ENCODE assay signal across 8 cellular contexts in the genomic region with DNA sequence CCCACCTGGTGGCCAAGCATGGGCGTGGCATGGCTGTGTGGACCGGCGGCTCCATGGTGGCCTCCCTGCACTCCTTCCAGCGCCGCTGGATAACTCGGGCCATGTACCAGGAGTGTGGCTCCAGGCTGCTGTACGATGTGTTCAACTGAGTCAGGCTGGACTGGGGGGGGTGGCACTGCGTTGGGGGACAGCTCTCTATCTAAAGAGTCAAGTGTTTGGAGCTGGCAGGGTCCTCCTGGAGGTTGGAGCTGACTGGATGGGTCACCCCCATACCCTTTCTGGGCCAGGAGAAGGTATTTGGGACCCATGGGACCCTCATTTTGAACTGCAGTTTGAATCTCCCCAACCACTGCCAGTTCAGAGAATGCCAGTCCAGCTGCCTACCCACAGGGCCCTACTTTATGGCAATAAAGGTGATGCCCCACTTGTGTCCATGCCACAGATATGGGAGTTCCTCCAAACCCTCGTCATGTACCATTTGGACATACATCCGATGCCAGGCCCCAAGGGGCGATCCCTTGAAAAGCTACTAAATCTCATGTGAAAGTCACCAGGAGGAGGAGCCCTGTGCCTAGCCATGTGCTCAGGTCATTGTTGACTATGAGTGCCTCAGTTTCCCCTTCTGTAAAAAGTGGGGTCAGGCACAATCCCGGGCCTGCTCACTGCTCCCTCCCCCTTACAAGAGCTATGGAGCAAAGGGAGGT. TPM values are rescaled to one million over a fixed set of nuclear protein-coding genes. Genes with fewer than 3 reads are reported as not detected.
DNase-seq lines count a peak whose midpoint lies in the region; ATAC-seq and TF ChIP-seq lines count a peak whose summit lies in the region.

No MANE protein-coding gene starts in this region.

- H3K9me2 ChIP-seq in OCI-LY7 (ENCODE audit: insufficient read depth, low read length) = no peaks in the 10 kb centered on the region

- peak overlapping the region; percentile 93 for H3K4me2 ChIP-seq in OCI-LY7 (ENCODE audit: low read length)

- no peak overlapping the region for H2AFZ ChIP-seq in OCI-LY7 (ENCODE audit: low read length)

- H3K27ac ChIP-seq in OCI-LY7 (ENCODE audit: low read depth, low read length, poor library complexity, severe bottlenecking) (peak overlapping the region; percentile 79), ascending aorta (peak overlapping the region; percentile 88 to 93), layer of hippocampus (ENCODE audit: low read depth, low read length) (peak overlapping the region; percentile 69)

- CTCF ChIA-PET in OCI-LY7 (lab: Charles Lee; ENCODE audit: unreplicated experiment) = interaction anchor here (0.6 to 2.9 kb wide), 5 partner anchors 12 to 253 kb away, joined by 3 to 16 read pairs (median 4); no protein-coding TSS in a partner anchor

- DNase-seq in BE2C (no peak), OCI-LY7 (ENCODE audit: low spot score) (peak; percentile 88), ascending aorta (ENCODE audit: low spot score in 2 of 2) (no peak), H4 (ENCODE audit: low spot score) (no peak), NCI-H2171 treated with DMSO at 0.1 percent for 48 hours (lab: John Stamatoyannopoulos, UW) (no peak)
- peak; percentile 59 for DNase-seq in stimulated activated CD8-positive, alpha-beta memory T cell treated with anti-CD3 and anti-CD28 coated beads, Interleukin-12 subunit alpha, Interleukin-12 subunit beta, amount 100 ng/mL, for 4 hours (ENCODE audit: low read depth)

- H3K79me2 ChIP-seq in OCI-LY7 (ENCODE audit: insufficient read depth, low read depth, low read length) = peaks cover 10% of the 10 kb centered on the region; the same call in 1 of the 2 replicates

- BruUV-seq in OCI-LY7 (replicated peaks; lab: Mats Ljungman, UMichigan) = no TSS peak

- peaks cover 5% of the 10 kb centered on the region for H3K4me1 ChIP-seq in BE2C
- peaks cover 73% of the 10 kb centered on the region for H3K4me1 ChIP-seq in OCI-LY7 (ENCODE audit: insufficient read depth, low read length, poor library complexity, severe bottlenecking)
- H3K4me1 ChIP-seq in ascending aorta = peaks cover 3 to 49% of the 10 kb centered on the region in 2 donors

- TF ChIP-seq CTCF in BE2C (IDR thresholded peaks at IDR 0.05; ENCODE audit: low read depth, low read length) = peak; percentile 80
- TF ChIP-seq CTCF in OCI-LY7 (conservative IDR thresholded peaks at IDR 0.05; ENCODE audit: low read length) = peak; percentile 90
- peak in 2 of 3 experiments; percentile 94 to 96 for TF ChIP-seq CTCF in ascending aorta (IDR thresholded peaks at IDR 0.05)

- 0 out of 2 replicates have a peak, but pooled peaks cover 5% of the 10 kb centered on the region for H4K20me1 ChIP-seq in OCI-LY7 (ENCODE audit: insufficient read depth, low read length)

- no peaks in the 10 kb centered on the region for H3K9me3 ChIP-seq in BE2C
- H3K9me3 ChIP-seq in OCI-LY7 (ENCODE audit: low read length) = no peaks in the 10 kb centered on the region
- no peaks in the 10 kb centered on the region for H3K9me3 ChIP-seq in ascending aorta

- H3K27me3 ChIP-seq in BE2C = no peaks in the 10 kb centered on the region
- H3K27me3 ChIP-seq in ascending aorta = no peaks in the 10 kb centered on the region
- H3K27me3 ChIP-seq in layer of hippocampus (ENCODE audit: control insufficient read depth, insufficient read depth, low read length) = no peaks in the 10 kb centered on the region

- ATAC-seq in GM21447 (IDR thresholded peaks at IDR 0.05; ENCODE audit: unreplicated experiment) = peak; percentile 35

- intact Hi-C loops in OCI-LY7 (cut with micrococcal nuclease; ENCODE audit: unreplicated experiment) = loop anchor here (5.0 kb wide), 1 partner anchor 266 kb away; a partner anchor contains a TSS
- intact Hi-C loops in ascending aorta (cut with DNase I) = loop anchor here (5.0 kb wide), 3 partner anchors 211 to 324 kb away; a partner anchor contains a TSS

- H3K36me3 ChIP-seq in BE2C (peaks cover 23% of the 10 kb centered on the region), OCI-LY7 (ENCODE audit: insufficient read depth, low read length) (peaks cover 35% of the 10 kb centered on the region; the same call in 1 of the 2 replicates), ascending aorta (no peaks in the 10 kb centered on the region)

- H3K4me3 ChIP-seq in BE2C (ENCODE audit: low read depth, low read length) = peak overlapping the region; percentile 46
- peak overlapping the region; percentile 77 for H3K4me3 ChIP-seq in OCI-LY7 (ENCODE audit: low read depth, low read length, poor library complexity, severe bottlenecking)
- peak overlapping the region; percentile 65 to 70 for H3K4me3 ChIP-seq in ascending aorta

- POLR2A ChIA-PET in OCI-LY7 (lab: Charles Lee) = interaction anchor here (0.6 to 2.2 kb wide), 9 partner anchors 11 to 253 kb away, joined by 3 to 8 read pairs (median 4); a partner anchor contains a TSS

RNA-seq across cellular contexts. Expression of a gene that starts 1.5 kb away (rescaled TPM):
- 4.3 TPM for polyA plus RNA-seq in BE2C (2012; ENCODE audit: insufficient read depth, insufficient read length, low read depth)
- 7.4 and 11.7 TPM in 2 replicates for total RNA-seq in OCI-LY7 (2014; rRNA removed; shearing (Covaris generic))
- total RNA-seq in OCI-LY7 (2022) (5.1 and 5.6 TPM in 2 replicates), ascending aorta (26.3 TPM)
- total RNA-seq in H4 (2014; rRNA removed; shearing (Covaris generic)) = not detected in 2 replicates

RNA-seq across cellular contexts. Expression of a gene that starts 6.0 kb away (rescaled TPM):
- polyA plus RNA-seq in BE2C (2012; ENCODE audit: insufficient read depth, insufficient read length, low read depth) = 39.5 TPM
- total RNA-seq in OCI-LY7 (2014; rRNA removed; shearing (Covaris generic)) = 48.2 and 62.4 TPM in 2 replicates
- total RNA-seq in OCI-LY7 (2022) = 71.3 and 79.4 TPM in 2 replicates
- total RNA-seq in ascending aorta = 21.3 TPM
- total RNA-seq in H4 (2014; rRNA removed; shearing (Covaris generic)) = 15.8 and 22.5 TPM in 2 replicates

RNA-seq across cellular contexts. Expression of a gene that starts 6.1 kb away (rescaled TPM):
- polyA plus RNA-seq in BE2C (2012; ENCODE audit: insufficient read depth, insufficient read length, low read depth) = 0.57 TPM
- total RNA-seq in OCI-LY7 (2014; rRNA removed; shearing (Covaris generic)) = 0.18 and 0.44 TPM in 2 replicates
- total RNA-seq in OCI-LY7 (2022) (0.31 and 0.42 TPM in 2 replicates), ascending aorta (not detected)
- not detected in 2 replicates for total RNA-seq in H4 (2014; rRNA removed; shearing (Covaris generic))

RNA-seq across cellular contexts. Expression of a gene that starts 17.9 kb away (rescaled TPM):
- polyA plus RNA-seq in BE2C (2012; ENCODE audit: insufficient read depth, insufficient read length, low read depth) = 18.2 TPM
- 128 and 135 TPM in 2 replicates for total RNA-seq in OCI-LY7 (2014; rRNA removed; shearing (Covaris generic))
- 148 and 168 TPM in 2 replicates for total RNA-seq in OCI-LY7 (2022)
- total RNA-seq in ascending aorta = 0.53 TPM
- total RNA-seq in H4 (2014; rRNA removed; shearing (Covaris generic)) = 15.1 and 17.0 TPM in 2 replicates

RNA-seq across cellular contexts. Expression of a gene that starts 51.9 kb away (rescaled TPM):
- polyA plus RNA-seq in BE2C (2012; ENCODE audit: insufficient read depth, insufficient read length, low read depth) = 12.9 TPM
- 3.1 and 4.2 TPM in 2 replicates for total RNA-seq in OCI-LY7 (2014; rRNA removed; shearing (Covaris generic))
- total RNA-seq in OCI-LY7 (2022) (7.8 and 8.2 TPM in 2 replicates), ascending aorta (38.0 TPM)
- total RNA-seq in H4 (2014; rRNA removed; shearing (Covaris generic)) = 2.5 TPM in 2 replicates

Comparison
In these comparisons a context has a peak if more than half of its experiments do, and no peak if none do; other contexts are left out.
1. DNase-seq: peak in OCI-LY7 (single experiment) and stimulated activated CD8-positive, alpha-beta memory T cell treated with anti-CD3 and anti-CD28 coated beads, Interleukin-12 subunit alpha, Interleukin-12 subunit beta, amount 100 ng/mL, for 4 hours (single experiment); none in BE2C (single experiment), ascending aorta (0 of 2), H4 (single experiment) and NCI-H2171 treated with DMSO at 0.1 percent for 48 hours (single experiment).
2. Peak in every context shown above with its lines, with median percentiles within 50 percentile points of each other: H3K4me3 ChIP-seq, CTCF ChIP-seq and H3K27ac ChIP-seq.